Comparison of ENCODE assay signal across 24 cellular contexts in genomic region chr12:59654061-59654460, GRCh38. TPM values are rescaled to one million over a fixed set of nuclear protein-coding genes. Genes with fewer than 3 reads are reported as not detected.
DNase-seq lines count a peak whose midpoint lies in the region; ATAC-seq, FAIRE-seq and TF ChIP-seq lines count a peak whose summit lies in the region.
"Had no signal": no experiment of that assay in that cellular context is flagged by ENCODE, and none has a peak within 500 bp of the region (broad histone marks: within the 10 kb centered on the region; RNA-seq: fewer than 3 reads in every experiment).

No MANE protein-coding gene starts in this region.

- TF ChIP-seq CTCF in left ventricle myocardium inferior (IDR thresholded peaks at IDR 0.05; ENCODE audit: borderline replicate concordance) (no peak), heart left ventricle (IDR thresholded peaks at IDR 0.05) (no peak), RWPE1 (conservative IDR thresholded peaks at IDR 0.05; ENCODE audit: low read depth) (no peak)

- no peaks in the 10 kb centered on the region for H3K9me3 ChIP-seq in left ventricle myocardium inferior (replicated peaks)
- no peaks in the 10 kb centered on the region for H3K9me3 ChIP-seq in heart left ventricle
- H3K9me3 ChIP-seq in small intestine (ENCODE audit: control insufficient read depth, low read depth) = no peaks in the 10 kb centered on the region
- H3K9me3 ChIP-seq: A549; BE2C; BLaER1 treated with 17β-estradiol and CSF1 and Interleukin-3, amounts not matched to agents 10 nM and 100 nM had no signal

- H3K36me3 ChIP-seq in left ventricle myocardium inferior (peaks cover 3% of the 10 kb centered on the region), heart left ventricle (peaks cover 0 to 4% (median 0%) of the 10 kb centered on the region in 9 donors), small intestine (ENCODE audit: control insufficient read depth in 2 of 2, insufficient read depth in 2 of 2, low read length in 2 of 2) (no peaks in the 10 kb centered on the region)
- H3K36me3 ChIP-seq: BE2C had no signal

- intact Hi-C loops in left ventricle myocardium inferior (cut with micrococcal nuclease) (no loop called here), heart left ventricle (cut with DNase I) (loop anchor here in 1 of 10 donors (5.0 kb wide), 1 partner anchor 37 kb away; no protein-coding TSS in a partner anchor)

- POLR2A ChIA-PET in RWPE1 (lab: Yijun Ruan, JAX; ENCODE audit: low non-redundant PET) = no interaction called here

- CTCF ChIA-PET in RWPE1 (lab: Yijun Ruan, JAX) = no interaction called here

- H3K4me1 ChIP-seq in left ventricle myocardium inferior (peaks cover 38% of the 10 kb centered on the region), heart left ventricle (peaks cover 0 to 22% (median 3%) of the 10 kb centered on the region in 12 donors), small intestine (ENCODE audit: control insufficient read depth in 2 of 2, insufficient read depth in 1 of 2, low read depth in 1 of 2, low read length in 1 of 2) (no peaks in the 10 kb centered on the region)
- H3K4me1 ChIP-seq: BE2C had no signal

- H3K27ac ChIP-seq in left ventricle myocardium inferior (replicated peaks) (peak overlapping the region; percentile 67), heart left ventricle (peak overlapping the region in 6 of 12 donors; percentile 18 to 68 (median 51)), small intestine (ENCODE audit: low read depth in 1 of 2, low read length in 1 of 2) (no peak overlapping the region), RWPE1 (no peak overlapping the region)
- H3K27ac ChIP-seq: 22Rv1; A549; BLaER1 treated with 17β-estradiol and CSF1 and Interleukin-3, amounts not matched to agents 10 nM and 100 nM; GM23248 had no signal

- no peak for DNase-seq in left ventricle myocardium inferior
- DNase-seq in heart left ventricle = no peak
- no peak for DNase-seq in small intestine
- no peak for DNase-seq in RWPE1 (ENCODE audit: low spot score)
- DNase-seq in SIG-M5 treated with dmso at 0.1 percent for 504 hours (lab: John Stamatoyannopoulos, UW; ENCODE audit: unreplicated experiment) = no peak
- DNase-seq: ACHN; AML-193; BE2C; CD4-positive, alpha-beta T cell; CD8-positive, alpha-beta memory T cell; DMS53; DMS79 treated with DMSO at 0.1 percent for 48 hours; GM23248; H7; HCEC 1CT had no signal

- no peak for TF ChIP-seq POLR2A in heart left ventricle (IDR thresholded peaks at IDR 0.05)

- peak; percentile 82 for FAIRE-seq in colon (lab: Jason Lieb, UNC)
- FAIRE-seq in islet of Langerhans (lab: Jason Lieb, UNC) = peak; percentile 82
- peak; percentile 94 for FAIRE-seq in small intestine (lab: Jason Lieb, UNC)
- FAIRE-seq: A549, GM12892, H1 had no signal

- H3K4me3 ChIP-seq in left ventricle myocardium inferior (no peak overlapping the region), heart left ventricle (no peak overlapping the region), small intestine (ENCODE audit: low read depth in 1 of 2, low read length in 2 of 2) (no peak overlapping the region)
- H3K4me3 ChIP-seq: A549; BLaER1 treated with 17β-estradiol and CSF1 and Interleukin-3, amounts not matched to agents 10 nM and 100 nM; GM23248 had no signal

- ATAC-seq in heart left ventricle = no peak
- ATAC-seq in GM21737 (IDR thresholded peaks at IDR 0.05; ENCODE audit: unreplicated experiment) = no peak
- ATAC-seq: A549 had no signal

- H3K27me3 ChIP-seq in left ventricle myocardium inferior (ENCODE audit: low read depth) (no peaks in the 10 kb centered on the region), heart left ventricle (no peaks in the 10 kb centered on the region), small intestine (ENCODE audit: control insufficient read depth in 2 of 2, insufficient read depth in 2 of 2, low read length in 2 of 2) (no peaks in the 10 kb centered on the region)
- H3K27me3 ChIP-seq: BE2C; BLaER1 treated with 17β-estradiol and CSF1 and Interleukin-3, amounts not matched to agents 10 nM and 100 nM had no signal

RNA-seq across cellular contexts. Expression of gene SLC16A7, which starts 58.2 kb away (rescaled TPM):
- 134 TPM for total RNA-seq in left ventricle myocardium inferior
- total RNA-seq in heart left ventricle = 100 to 1,000 TPM in 8 of 9 donors, 10 to 100 TPM in 1; 60.6 to 227 (median 169) TPM
- polyA plus RNA-seq in heart left ventricle = 10 to 100 TPM; 18.4 to 19.0 TPM
- 1 to 10 TPM in 1 of 3 donors, under 1 TPM in 2; under 0.01 to 2.7 (median 0.81) TPM for polyA plus RNA-seq in small intestine
- total RNA-seq: G401 had no signal
